8 cellular contexts compared by ENCODE assay signal in genomic region chr10:61975107-61975932, GRCh38.
DNase-seq lines count a peak whose midpoint lies in the region; ATAC-seq and TF ChIP-seq lines count a peak whose summit lies in the region.

No MANE protein-coding gene starts in this region.

- no peak overlapping the region for H3K9ac ChIP-seq in mesendoderm (ENCODE audit: low read length)

- no peak overlapping the region for H4K5ac ChIP-seq in mesendoderm (ENCODE audit: low read length)

- H4K8ac ChIP-seq in mesendoderm (ENCODE audit: low read depth, low read length) = no peak overlapping the region

- no peaks in the 10 kb centered on the region for H3K79me1 ChIP-seq in mesendoderm (ENCODE audit: low read length)

- H3K9me3 ChIP-seq in adrenal gland (replicated peaks in 1 of 3) = no peaks in the 10 kb centered on the region

- H3K27me3 ChIP-seq in mesendoderm (ENCODE audit: insufficient read depth, low read length, poor library complexity) (no peaks in the 10 kb centered on the region), adrenal gland (no peaks in the 10 kb centered on the region)

- H2BK120ac ChIP-seq in mesendoderm (ENCODE audit: low read depth, low read length) = no peak overlapping the region

- TF ChIP-seq POLR2A in adrenal gland (IDR thresholded peaks at IDR 0.05) = no peak

- WGBS in mesendoderm (ENCODE audit: extremely low coverage, insufficient coverage, low lambda C conversion rate) = no CpG with 5 or more reads among the region's 4 CpGs
- WGBS in adrenal gland, 4 donors = 60 to 69% (median 62%) methylated on average over 4 of the region's 4 CpGs

- H3K36me3 ChIP-seq in mesendoderm (ENCODE audit: control insufficient read depth, insufficient read depth, low read length) (no peaks in the 10 kb centered on the region), adrenal gland (replicated peaks in 1 of 2) (no peaks in the 10 kb centered on the region)

- no peak overlapping the region for H3K4me2 ChIP-seq in mesendoderm (ENCODE audit: low read length)

- H2AK5ac ChIP-seq in mesendoderm (ENCODE audit: low read length) = no peak overlapping the region

- no peak overlapping the region for H3K23ac ChIP-seq in mesendoderm (ENCODE audit: low read length)

- H3K4me3 ChIP-seq in AG10803 (ENCODE audit: low read length) = peak overlapping the region; percentile 18; the same call in 1 of the 2 replicates
- H3K4me3 ChIP-seq in mesendoderm (ENCODE audit: low read length) = no peak overlapping the region
- no peak overlapping the region for H3K4me3 ChIP-seq in adrenal gland

- H3K18ac ChIP-seq in mesendoderm (ENCODE audit: low read length) = no peak overlapping the region

- H3K27ac ChIP-seq in mesendoderm (ENCODE audit: low read depth, low read length) (no peak overlapping the region), adrenal gland (no peak overlapping the region)

- DNase-seq in AG10803 (ENCODE audit: low read depth) = peak; percentile 85
- peak; percentile 30 for DNase-seq in amniotic stem cell (lab: John Stamatoyannopoulos, UW)
- peak; percentile 34 for DNase-seq in mesendoderm
- DNase-seq in OCI-M2 (lab: John Stamatoyannopoulos, UW; ENCODE audit: unreplicated experiment) = no peak
- DNase-seq in adrenal gland = no peak
- no peak for DNase-seq in cerebellar cortex (ENCODE audit: low spot score)

- no peak for TF ChIP-seq CTCF in AG10803 (conservative IDR thresholded peaks at IDR 0.05; ENCODE audit: low read length)
- no peak for TF ChIP-seq CTCF in adrenal gland (IDR thresholded peaks at IDR 0.05)

- ATAC-seq in GM19397 (IDR thresholded peaks at IDR 0.05; ENCODE audit: unreplicated experiment) (peak; percentile 68), HG03439 (IDR thresholded peaks at IDR 0.05; ENCODE audit: unreplicated experiment) (peak; percentile 87)

- H3K79me2 ChIP-seq in mesendoderm (ENCODE audit: control insufficient read depth, insufficient read depth, low read length) = no peaks in the 10 kb centered on the region

- H3K4ac ChIP-seq in mesendoderm (ENCODE audit: low read depth, low read length) = no peak overlapping the region

- no peak overlapping the region for H2BK5ac ChIP-seq in mesendoderm (ENCODE audit: low read length)

- H3K4me1 ChIP-seq in mesendoderm (ENCODE audit: control insufficient read depth, low read depth, low read length) (no peaks in the 10 kb centered on the region), adrenal gland (replicated peaks in 1 of 2) (peaks cover 17 to 33% of the 10 kb centered on the region in 2 donors)

- no peak overlapping the region for H2BK15ac ChIP-seq in mesendoderm (replicated peaks; ENCODE audit: low read depth)

- intact Hi-C loops in adrenal gland (cut with DNase I) = no loop called here

- no peak overlapping the region for H3K56ac ChIP-seq in mesendoderm (ENCODE audit: low read length)

Comparison
In these comparisons a context has a peak if more than half of its experiments do, and no peak if none do; other contexts are left out.
1. DNase-seq: peak in AG10803 (single experiment), amniotic stem cell (single experiment) and mesendoderm (single experiment); none in OCI-M2 (single experiment), adrenal gland (0 of 7) and cerebellar cortex (single experiment).